23 cellular contexts compared by ENCODE assay signal in genomic region chr3:107963581-107963980, GRCh38.
"Had no signal": no experiment of that assay in that cellular context is flagged by ENCODE, and none has a peak within 500 bp of the region (broad histone marks: within the 10 kb centered on the region; RNA-seq: fewer than 3 reads in every experiment).

No MANE protein-coding gene starts in this region.

- DNase-seq: effector memory CD4-positive, alpha-beta T cell; hypothalamus; immature natural killer cell; kidney; left cardiac atrium; left lung; midbrain; naive thymus-derived CD8-positive, alpha-beta T cell; nephron progenitor cell; nucleus accumbens; right cardiac atrium; spleen; stimulated activated CD4-positive, alpha-beta T cell treated with anti-CD3 and anti-CD28 coated beads, Interleukin-4, amount 100 ng/mL, for 4 hours; stimulated activated naive CD8-positive, alpha-beta T cell treated with anti-CD3 and anti-CD28 coated beads, Interleukin-15, Interleukin-2, amounts not matched to agents 100 U/mL and 50 U/mL, for 24 hours; testis; upper lobe of right lung had no signal

- H3K4me1 ChIP-seq: left lung, prostate gland, upper lobe of right lung, uterus had no signal

- H3K27ac ChIP-seq: coronary artery, esophagus muscularis mucosa, left lung, prostate gland, skin epidermis, spleen, testis, tibial nerve, upper lobe of right lung, uterus had no signal

- H3K27me3 Mint-ChIP-seq: naive thymus-derived CD8-positive, alpha-beta T cell; stimulated activated memory B cell treated with anti-CD40 and anti-IgM and Interleukin-4, amounts not matched to agents 10 μg/mL and 1 μg/mL and 100 μg/mL, for 72 hours had no signal

- ATAC-seq: left cardiac atrium; naive thymus-derived CD8-positive, alpha-beta T cell; right cardiac atrium; stimulated activated memory B cell treated with anti-CD40 and anti-IgM and Interleukin-4, amounts not matched to agents 10 μg/mL and 1 μg/mL and 100 μg/mL, for 72 hours; stimulated activated naive CD8-positive, alpha-beta T cell treated with anti-CD3 and anti-CD28 coated beads, Interleukin-15, Interleukin-2, amounts not matched to agents 100 U/mL and 50 U/mL, for 24 hours; upper lobe of right lung had no signal

- H3K9me3 Mint-ChIP-seq: immature natural killer cell; stimulated activated memory B cell treated with anti-CD40 and anti-IgM and Interleukin-4, amounts not matched to agents 10 μg/mL and 1 μg/mL and 100 μg/mL, for 72 hours had no signal

- H3K4me3 Mint-ChIP-seq: immature natural killer cell; naive thymus-derived CD8-positive, alpha-beta T cell; nephron progenitor cell; stimulated activated memory B cell treated with anti-CD40 and anti-IgM and Interleukin-4, amounts not matched to agents 10 μg/mL and 1 μg/mL and 100 μg/mL, for 72 hours had no signal

- H3K4me1 Mint-ChIP-seq: stimulated activated memory B cell treated with anti-CD40 and anti-IgM and Interleukin-4, amounts not matched to agents 10 μg/mL and 1 μg/mL and 100 μg/mL, for 72 hours had no signal

- H3K4me3 ChIP-seq: coronary artery, esophagus muscularis mucosa, left lung, prostate gland, skin epidermis, spleen, testis, tibial nerve, upper lobe of right lung, uterus had no signal

- H3K36me3 ChIP-seq: esophagus muscularis mucosa, left lung, prostate gland, spleen, tibial nerve, upper lobe of right lung, uterus had no signal

- H3K9me3 ChIP-seq: esophagus muscularis mucosa, left lung, prostate gland, spleen, testis, tibial nerve, upper lobe of right lung, uterus had no signal

- H3K27ac Mint-ChIP-seq: nephron progenitor cell; stimulated activated memory B cell treated with anti-CD40 and anti-IgM and Interleukin-4, amounts not matched to agents 10 μg/mL and 1 μg/mL and 100 μg/mL, for 72 hours had no signal

- H3K27me3 ChIP-seq: esophagus muscularis mucosa, left lung, spleen, testis, tibial nerve, upper lobe of right lung, uterus had no signal

- H3K36me3 Mint-ChIP-seq: stimulated activated memory B cell treated with anti-CD40 and anti-IgM and Interleukin-4, amounts not matched to agents 10 μg/mL and 1 μg/mL and 100 μg/mL, for 72 hours had no signal
